In genomic region chr17:61574542-61575351, GRCh38 we compare ENCODE assay signal across 8 cellular contexts. TPM values are rescaled to one million over a fixed set of nuclear protein-coding genes. Genes with fewer than 3 reads are reported as not detected.
DNase-seq lines count a peak whose midpoint lies in the region; ATAC-seq, FAIRE-seq and TF ChIP-seq lines count a peak whose summit lies in the region.

No MANE protein-coding gene starts in this region.

- no peak overlapping the region for H3K4me3 ChIP-seq in BE2C (ENCODE audit: low read depth, low read length)
- no peak overlapping the region for H3K4me3 ChIP-seq in RWPE2 (ENCODE audit: severe bottlenecking)
- no peak overlapping the region for H3K4me3 ChIP-seq in hepatocyte

- TF ChIP-seq CTCF in BE2C (IDR thresholded peaks at IDR 0.05; ENCODE audit: low read depth, low read length) (peak; percentile 67), RWPE2 (IDR thresholded peaks at IDR 0.05; ENCODE audit: poor library complexity, severe bottlenecking) (peak; percentile 78), hepatocyte (IDR thresholded peaks at IDR 0.05; ENCODE audit: poor library complexity) (peak; percentile 53)

- 19% methylated on average over 9 of the region's 9 CpGs for WGBS in hepatocyte (ENCODE audit: low lambda C conversion rate, missing lambda C conversion rate)

- H3K27ac ChIP-seq in RWPE2 (ENCODE audit: poor library complexity, severe bottlenecking) (no peak overlapping the region), hepatocyte (peak overlapping the region; percentile 51)

- peak overlapping the region; percentile 27 for H2AFZ ChIP-seq in hepatocyte

- H3K4me1 ChIP-seq in BE2C: no peaks in the 10 kb centered on the region; the same call in 1 of the 2 replicates
- no peaks in the 10 kb centered on the region for H3K4me1 ChIP-seq in RWPE2 (ENCODE audit: insufficient read depth, poor library complexity, severe bottlenecking)
- H3K4me1 ChIP-seq in hepatocyte (ENCODE audit: insufficient read depth): no peaks in the 10 kb centered on the region

- H3K9me2 ChIP-seq in hepatocyte (replicated peaks; ENCODE audit: insufficient read depth): no peaks in the 10 kb centered on the region

- H3K9me3 ChIP-seq in BE2C: no peaks in the 10 kb centered on the region; the same call in 1 of the 2 replicates
- peaks cover 2% of the 10 kb centered on the region for H3K9me3 ChIP-seq in RWPE2 (ENCODE audit: severe bottlenecking)
- no peaks in the 10 kb centered on the region for H3K9me3 ChIP-seq in hepatocyte (ENCODE audit: low read depth)

- H3K27me3 ChIP-seq in BE2C: no peaks in the 10 kb centered on the region
- H3K27me3 ChIP-seq in RWPE2 (ENCODE audit: insufficient read depth, poor library complexity, severe bottlenecking): no peaks in the 10 kb centered on the region
- H3K27me3 ChIP-seq in hepatocyte: no peaks in the 10 kb centered on the region

- H3K4me2 ChIP-seq in hepatocyte: peak overlapping the region; percentile 42

- no peaks in the 10 kb centered on the region for H3K79me2 ChIP-seq in hepatocyte

- DNase-seq in BE2C (peak; percentile 61), HK-2 (ENCODE audit: unreplicated experiment) (peak; percentile 2), RWPE2 (ENCODE audit: low spot score) (no peak), hepatocyte (ENCODE audit: low spot score) (peak; percentile 81), CD1c-positive myeloid dendritic cell (ENCODE audit: extremely low spot score) (no peak), RCC 7860 (ENCODE audit: low spot score) (no peak)

- FAIRE-seq in RCC 7860 (lab: Jason Lieb, UNC): no peak

- H3K36me3 ChIP-seq in BE2C (no peaks in the 10 kb centered on the region), RWPE2 (ENCODE audit: low read depth) (no peaks in the 10 kb centered on the region), hepatocyte (replicated peaks; ENCODE audit: insufficient read depth, low read depth) (no peaks in the 10 kb centered on the region)

- ATAC-seq in RWPE2 (ENCODE audit: low read depth) (peak; percentile 96), HG02571 (IDR thresholded peaks at IDR 0.05; ENCODE audit: unreplicated experiment) (no peak), HG03039 (IDR thresholded peaks at IDR 0.05; ENCODE audit: unreplicated experiment) (no peak)

- H4K20me1 ChIP-seq in hepatocyte (ENCODE audit: insufficient read depth, poor library complexity, severe bottlenecking): no peaks in the 10 kb centered on the region

RNA-seq across cellular contexts. Expression of gene NACA2, which starts 16.3 kb away (rescaled TPM):
- polyA plus RNA-seq in BE2C (2012; ENCODE audit: insufficient read depth, insufficient read length, low read depth): 2.6 TPM
- total RNA-seq in hepatocyte: not detected in 2 replicates
- not detected in 2 replicates for polyA plus RNA-seq in hepatocyte

Comparison
In these comparisons a context has a peak if more than half of its experiments do, and no peak if none do; other contexts are left out.
1. DNase-seq: peak in BE2C (single experiment), HK-2 (single experiment) and hepatocyte (single experiment); none in RWPE2 (single experiment), CD1c-positive myeloid dendritic cell (single experiment) and RCC 7860 (single experiment).
2. Peak in every context shown above with its lines, with median percentiles within 50 percentile points of each other: CTCF ChIP-seq.